In the genomic region with DNA sequence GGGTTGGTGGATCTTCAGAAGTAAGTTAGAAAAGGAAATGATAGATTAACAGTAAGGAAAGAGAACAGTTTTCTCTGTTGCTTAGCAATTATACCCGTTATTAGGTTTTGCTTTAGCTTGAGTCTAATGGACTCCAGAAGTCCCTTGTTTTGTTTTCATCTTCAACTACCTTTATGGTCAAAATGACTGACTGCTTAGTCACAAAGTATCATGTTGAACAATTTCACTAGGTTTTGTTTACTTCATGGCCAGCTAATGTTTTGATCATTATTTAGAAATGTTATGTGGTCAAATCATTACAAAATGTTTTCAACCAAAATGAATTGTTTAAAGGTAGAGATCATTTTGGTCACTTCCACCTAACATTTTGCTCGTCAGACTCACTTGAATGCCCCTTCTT, we compare ENCODE assay signal across 9 cellular contexts. TPM values are rescaled to one million over a fixed set of nuclear protein-coding genes. Genes with fewer than 3 reads are reported as not detected.
A peak's percentile ranks its signal among the peaks of the same experiment; 100 is the strongest.
DNase-seq lines count a peak whose midpoint lies in the region; ATAC-seq and TF ChIP-seq lines count a peak whose summit lies in the region.
"Had no signal": no experiment of that assay in that cellular context is flagged by ENCODE, and none has a peak within 500 bp of the region (broad histone marks: within the 10 kb centered on the region; RNA-seq: fewer than 3 reads in every experiment).

No MANE protein-coding gene starts in this region.

- ATAC-seq in activated naive CD8-positive, alpha-beta T cell treated with anti-CD3 and anti-CD28 coated beads, Interleukin-2, amount 10 ng/mL, durations not matched to agents 7 days and 5 days (ENCODE audit: low read depth) = no peak
- no peak for ATAC-seq in memory B cell (ENCODE audit: low read depth)
- ATAC-seq in HG02973 (IDR thresholded peaks at IDR 0.05; ENCODE audit: unreplicated experiment) = no peak
- ATAC-seq in HG03469 (IDR thresholded peaks at IDR 0.05; ENCODE audit: unreplicated experiment) = no peak

- peak overlapping the region; percentile 92 for H3K4me3 Mint-ChIP-seq in activated naive CD8-positive, alpha-beta T cell treated with anti-CD3 and anti-CD28 coated beads, Interleukin-2, amount 10 ng/mL, durations not matched to agents 7 days and 5 days
- H3K4me3 Mint-ChIP-seq in memory B cell = peak overlapping the region; percentile 90

- peak; percentile 15 for DNase-seq in BJ (ENCODE audit: low read depth)
- no peak for DNase-seq in HEK293T (ENCODE audit: extremely low spot score)
- DNase-seq in activated naive CD8-positive, alpha-beta T cell treated with anti-CD3 and anti-CD28 coated beads, Interleukin-2, amount 10 ng/mL, durations not matched to agents 7 days and 5 days = no peak
- DNase-seq in memory B cell (ENCODE audit: low spot score in 2 of 2) = no peak
- no peak for DNase-seq in NCI-H146 treated with DMSO at 0.1 percent for 48 hours (lab: John Stamatoyannopoulos, UW; ENCODE audit: unreplicated experiment)
- no peak for DNase-seq in NCI-H2227 (lab: John Stamatoyannopoulos, UW; ENCODE audit: unreplicated experiment)

- H3K27me3 Mint-ChIP-seq in activated naive CD8-positive, alpha-beta T cell treated with anti-CD3 and anti-CD28 coated beads, Interleukin-2, amount 10 ng/mL, durations not matched to agents 7 days and 5 days = peaks cover 6% of the 10 kb centered on the region
- H3K27me3 Mint-ChIP-seq in memory B cell = no peaks in the 10 kb centered on the region

- peaks cover 8% of the 10 kb centered on the region for H3K36me3 Mint-ChIP-seq in activated naive CD8-positive, alpha-beta T cell treated with anti-CD3 and anti-CD28 coated beads, Interleukin-2, amount 10 ng/mL, durations not matched to agents 7 days and 5 days
- H3K36me3 Mint-ChIP-seq in memory B cell = peaks cover 8% of the 10 kb centered on the region

- H3K4me3 ChIP-seq in BJ (ENCODE audit: low read depth, low read length) = peak overlapping the region; percentile 98

- H3K27ac Mint-ChIP-seq in activated naive CD8-positive, alpha-beta T cell treated with anti-CD3 and anti-CD28 coated beads, Interleukin-2, amount 10 ng/mL, durations not matched to agents 7 days and 5 days = no peak overlapping the region
- no peak overlapping the region for H3K27ac Mint-ChIP-seq in memory B cell

- H3K36me3 ChIP-seq in BJ (ENCODE audit: control insufficient read depth, insufficient read depth, low read length) = peaks cover 2% of the 10 kb centered on the region
- H3K36me3 ChIP-seq: prostate gland had no signal

- peaks cover 20% of the 10 kb centered on the region for H3K4me1 Mint-ChIP-seq in activated naive CD8-positive, alpha-beta T cell treated with anti-CD3 and anti-CD28 coated beads, Interleukin-2, amount 10 ng/mL, durations not matched to agents 7 days and 5 days
- H3K4me1 Mint-ChIP-seq in memory B cell = peaks cover 12% of the 10 kb centered on the region

- no peaks in the 10 kb centered on the region for H3K9me3 Mint-ChIP-seq in activated naive CD8-positive, alpha-beta T cell treated with anti-CD3 and anti-CD28 coated beads, Interleukin-2, amount 10 ng/mL, durations not matched to agents 7 days and 5 days
- no peaks in the 10 kb centered on the region for H3K9me3 Mint-ChIP-seq in memory B cell

- H3K27me3 ChIP-seq in BJ (ENCODE audit: control insufficient read depth, insufficient read depth, low read length) = no peaks in the 10 kb centered on the region

- POLR2A ChIA-PET in BJ (lab: Charles Lee) = no interaction called here
- POLR2A ChIA-PET in HEK293T (lab: Yijun Ruan, JAX) = interaction anchor here (1.2 to 1.4 kb wide), 2 partner anchors 21 to 100 kb away, joined by 3 read pairs; a partner anchor contains a TSS
- POLR2A ChIA-PET in activated naive CD8-positive, alpha-beta T cell treated with anti-CD3 and anti-CD28 coated beads, Interleukin-2, amount 10 ng/mL, durations not matched to agents 7 days and 5 days (lab: Charles Lee) = no interaction called here

- TF ChIP-seq CTCF in BJ (IDR thresholded peaks at IDR 0.05; ENCODE audit: insufficient read depth, low read depth, low read length) = no peak

- CTCF ChIA-PET in BJ (lab: Yijun Ruan, JAX) = interaction anchor here (1.0 kb wide), 1 partner anchor 10 kb away, joined by 3 read pairs; no protein-coding TSS in a partner anchor
- CTCF ChIA-PET in HEK293T (lab: Yijun Ruan, JAX) = interaction anchor here (0.6 to 0.7 kb wide), 2 partner anchors 40 to 88 kb away, joined by 4 to 5 read pairs; no protein-coding TSS in a partner anchor

TF ChIP-seq in HEK293T, 16 proteins besides CTCF, POLR2A, EP300 and RAD21:
- TF ChIP-seq CTBP1 (IDR thresholded peaks at IDR 0.05; ENCODE audit: borderline replicate concordance) (no peak), FOXK2 (IDR thresholded peaks at IDR 0.05) (no peak), LEF1 (IDR thresholded peaks at IDR 0.05; ENCODE audit: borderline replicate concordance) (no peak), FOXM1 (IDR thresholded peaks at IDR 0.05; ENCODE audit: borderline replicate concordance) (no peak), TARDBP (IDR thresholded peaks at IDR 0.05) (no peak), HDGF (IDR thresholded peaks at IDR 0.05; ENCODE audit: borderline replicate concordance) (no peak), BHLHE40 (IDR thresholded peaks at IDR 0.05; ENCODE audit: borderline replicate concordance) (no peak), PKNOX1 (IDR thresholded peaks at IDR 0.05) (0 out of 2 replicates have a peak, but pooled peaks have one; percentile 37)

RNA-seq across cellular contexts. Expression of gene UBN2, which starts 1.9 kb away (rescaled TPM):
- polyA plus RNA-seq in BJ (2011; rRNA removed) = 1.8 and 3.1 TPM in 2 replicates
- 4.1 and 4.4 TPM in 2 replicates for polyA minus RNA-seq in BJ (2011; rRNA and poly(A)+ RNA removed)
- 10 to 100 TPM; 15.4 to 19.4 TPM for total RNA-seq in activated naive CD8-positive, alpha-beta T cell treated with anti-CD3 and anti-CD28 coated beads, Interleukin-2, amount 10 ng/mL, durations not matched to agents 7 days and 5 days
